2 cellular contexts compared by ENCODE assay signal in the genomic region with DNA sequence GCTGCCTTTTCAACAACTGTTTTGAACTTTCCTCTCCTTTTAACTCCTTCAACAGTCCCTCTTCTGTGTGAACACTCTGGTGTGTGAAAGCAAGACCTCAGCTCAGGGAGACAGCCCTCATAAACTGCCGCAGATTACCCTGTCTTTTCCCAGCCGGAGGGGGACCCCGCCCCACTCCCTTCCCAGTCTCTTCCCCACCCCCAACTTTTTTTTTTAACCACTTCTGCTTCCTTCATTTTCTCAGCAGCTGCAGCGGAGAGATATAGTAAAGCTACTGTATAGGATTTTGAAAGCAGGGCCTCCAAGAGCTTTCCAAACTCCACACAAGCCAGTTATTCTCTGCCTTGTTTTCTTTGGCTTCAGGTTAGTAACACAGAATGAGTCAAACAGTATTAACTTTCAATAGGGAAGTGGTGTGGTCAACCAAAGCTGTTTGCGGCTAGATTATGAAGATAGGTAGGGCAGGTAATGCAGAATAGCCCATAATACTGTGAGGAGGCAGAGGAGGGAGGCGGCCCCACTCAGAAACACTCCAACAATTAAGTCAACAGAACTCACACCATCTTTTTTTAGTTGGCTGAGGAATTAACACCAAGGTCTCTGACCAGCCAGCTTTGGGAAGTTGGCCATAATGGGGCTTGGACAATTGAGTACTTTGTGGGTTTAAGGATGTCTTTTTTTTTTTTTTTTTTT.
TF ChIP-seq lines count a peak whose summit lies in the region.

No MANE protein-coding gene starts in this region.

TF ChIP-seq in SK-N-SH treated with all-trans-retinoic acid at 6 μM for 48 hours, 23 proteins besides CTCF, POLR2A, EP300 and RAD21:
- TF ChIP-seq ZC3H10 (CRISPR knock-in tag; IDR thresholded peaks at IDR 0.05) (no peak), RARB (CRISPR knock-in tag; IDR thresholded peaks at IDR 0.05) (peak; percentile 41; the same call in 1 of the 2 replicates)
- TF ChIP-seq, protein P1, sequence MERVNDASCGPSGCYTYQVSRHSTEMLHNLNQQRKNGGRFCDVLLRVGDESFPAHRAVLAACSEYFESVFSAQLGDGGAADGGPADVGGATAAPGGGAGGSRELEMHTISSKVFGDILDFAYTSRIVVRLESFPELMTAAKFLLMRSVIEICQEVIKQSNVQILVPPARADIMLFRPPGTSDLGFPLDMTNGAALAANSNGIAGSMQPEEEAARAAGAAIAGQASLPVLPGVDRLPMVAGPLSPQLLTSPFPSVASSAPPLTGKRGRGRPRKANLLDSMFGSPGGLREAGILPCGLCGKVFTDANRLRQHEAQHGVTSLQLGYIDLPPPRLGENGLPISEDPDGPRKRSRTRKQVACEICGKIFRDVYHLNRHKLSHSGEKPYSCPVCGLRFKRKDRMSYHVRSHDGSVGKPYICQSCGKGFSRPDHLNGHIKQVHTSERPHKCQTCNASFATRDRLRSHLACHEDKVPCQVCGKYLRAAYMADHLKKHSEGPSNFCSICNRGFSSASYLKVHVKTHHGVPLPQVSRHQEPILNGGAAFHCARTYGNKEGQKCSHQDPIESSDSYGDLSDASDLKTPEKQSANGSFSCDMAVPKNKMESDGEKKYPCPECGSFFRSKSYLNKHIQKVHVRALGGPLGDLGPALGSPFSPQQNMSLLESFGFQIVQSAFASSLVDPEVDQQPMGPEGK (CRISPR knock-in tag; IDR thresholded peaks at IDR 0.05; ENCODE audit: borderline replicate concordance): peak; percentile 28; the same call in 1 of the 2 replicates

TF ChIP-seq in H1, 55 proteins besides CTCF, POLR2A, EP300 and RAD21:
- TF ChIP-seq CHD2 (IDR thresholded peaks at IDR 0.05; ENCODE audit: low read length): no peak
- no peak for TF ChIP-seq HDAC6 (IDR thresholded peaks at IDR 0.05; ENCODE audit: low read depth, low read length)
- TF ChIP-seq, protein P2, sequence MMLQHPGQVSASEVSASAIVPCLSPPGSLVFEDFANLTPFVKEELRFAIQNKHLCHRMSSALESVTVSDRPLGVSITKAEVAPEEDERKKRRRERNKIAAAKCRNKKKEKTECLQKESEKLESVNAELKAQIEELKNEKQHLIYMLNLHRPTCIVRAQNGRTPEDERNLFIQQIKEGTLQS (IDR thresholded peaks at IDR 0.05; ENCODE audit: insufficient read depth, low read depth, low read length): no peak
- TF ChIP-seq EZH2 (IDR thresholded peaks at IDR 0.05; ENCODE audit: low read depth, low read length, severe bottlenecking): no peak
- TF ChIP-seq SAP30 (IDR thresholded peaks at IDR 0.05; ENCODE audit: insufficient read depth, insufficient replicate concordance, low read length): no peak
- TF ChIP-seq MAFK (IDR thresholded peaks at IDR 0.05; ENCODE audit: low read depth, low read length): no peak
